1 cellular context compared by ENCODE assay signal in genomic region chr3:65402597-65402996, GRCh38.
TF ChIP-seq lines count a peak whose summit lies in the region.

No MANE protein-coding gene starts in this region.

TF ChIP-seq in WTC11, 78 proteins besides CTCF, POLR2A, EP300 and RAD21 (continued from another document):
- TF ChIP-seq, protein P1, sequence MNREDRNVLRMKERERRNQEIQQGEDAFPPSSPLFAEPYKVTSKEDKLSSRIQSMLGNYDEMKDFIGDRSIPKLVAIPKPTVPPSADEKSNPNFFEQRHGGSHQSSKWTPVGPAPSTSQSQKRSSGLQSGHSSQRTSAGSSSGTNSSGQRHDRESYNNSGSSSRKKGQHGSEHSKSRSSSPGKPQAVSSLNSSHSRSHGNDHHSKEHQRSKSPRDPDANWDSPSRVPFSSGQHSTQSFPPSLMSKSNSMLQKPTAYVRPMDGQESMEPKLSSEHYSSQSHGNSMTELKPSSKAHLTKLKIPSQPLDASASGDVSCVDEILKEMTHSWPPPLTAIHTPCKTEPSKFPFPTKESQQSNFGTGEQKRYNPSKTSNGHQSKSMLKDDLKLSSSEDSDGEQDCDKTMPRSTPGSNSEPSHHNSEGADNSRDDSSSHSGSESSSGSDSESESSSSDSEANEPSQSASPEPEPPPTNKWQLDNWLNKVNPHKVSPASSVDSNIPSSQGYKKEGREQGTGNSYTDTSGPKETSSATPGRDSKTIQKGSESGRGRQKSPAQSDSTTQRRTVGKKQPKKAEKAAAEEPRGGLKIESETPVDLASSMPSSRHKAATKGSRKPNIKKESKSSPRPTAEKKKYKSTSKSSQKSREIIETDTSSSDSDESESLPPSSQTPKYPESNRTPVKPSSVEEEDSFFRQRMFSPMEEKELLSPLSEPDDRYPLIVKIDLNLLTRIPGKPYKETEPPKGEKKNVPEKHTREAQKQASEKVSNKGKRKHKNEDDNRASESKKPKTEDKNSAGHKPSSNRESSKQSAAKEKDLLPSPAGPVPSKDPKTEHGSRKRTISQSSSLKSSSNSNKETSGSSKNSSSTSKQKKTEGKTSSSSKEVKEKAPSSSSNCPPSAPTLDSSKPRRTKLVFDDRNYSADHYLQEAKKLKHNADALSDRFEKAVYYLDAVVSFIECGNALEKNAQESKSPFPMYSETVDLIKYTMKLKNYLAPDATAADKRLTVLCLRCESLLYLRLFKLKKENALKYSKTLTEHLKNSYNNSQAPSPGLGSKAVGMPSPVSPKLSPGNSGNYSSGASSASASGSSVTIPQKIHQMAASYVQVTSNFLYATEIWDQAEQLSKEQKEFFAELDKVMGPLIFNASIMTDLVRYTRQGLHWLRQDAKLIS (CRISPR knock-in tag; IDR thresholded peaks at IDR 0.05; ENCODE audit: borderline replicate concordance): no peak
- no peak for TF ChIP-seq ERG (CRISPR knock-in tag; IDR thresholded peaks at IDR 0.05)
